In genomic region chr17:42513686-42514085, GRCh38 we compare ENCODE assay signal across 1 cellular context.
TF ChIP-seq lines count a peak whose summit lies in the region.

No MANE protein-coding gene starts in this region.

TF ChIP-seq in IMR-90, 13 proteins besides CTCF, POLR2A, EP300 and RAD21:
- TF ChIP-seq MXI1 (IDR thresholded peaks at IDR 0.05; ENCODE audit: borderline replicate concordance, low read depth, low read length) = no peak
- no peak for TF ChIP-seq CHD1 (IDR thresholded peaks at IDR 0.05; ENCODE audit: low read depth, low read length)
- TF ChIP-seq USF2 (IDR thresholded peaks at IDR 0.05; ENCODE audit: low read depth, low read length) = no peak
- no peak for TF ChIP-seq RFX5 (IDR thresholded peaks at IDR 0.05; ENCODE audit: low read depth, low read length)
- TF ChIP-seq MAZ (IDR thresholded peaks at IDR 0.05; ENCODE audit: borderline replicate concordance, low read depth, low read length) = no peak
- TF ChIP-seq RCOR1 (IDR thresholded peaks at IDR 0.05; ENCODE audit: insufficient replicate concordance, low read length) = no peak
- TF ChIP-seq CEBPB (IDR thresholded peaks at IDR 0.05; ENCODE audit: low read depth, low read length) = no peak
- no peak for TF ChIP-seq FOS (IDR thresholded peaks at IDR 0.05; ENCODE audit: low read depth, low read length)
- TF ChIP-seq SMC3 (IDR thresholded peaks at IDR 0.05; ENCODE audit: low read depth, low read length) = no peak
- TF ChIP-seq MAFK (IDR thresholded peaks at IDR 0.05; ENCODE audit: low read depth, low read length) = no peak
- no peak for TF ChIP-seq NFE2L2 (IDR thresholded peaks at IDR 0.05; ENCODE audit: low read depth, low read length)
- TF ChIP-seq BHLHE40 (IDR thresholded peaks at IDR 0.05; ENCODE audit: low read depth, low read length) = no peak
- TF ChIP-seq ELK1 (IDR thresholded peaks at IDR 0.05; ENCODE audit: borderline replicate concordance, low read depth, low read length) = no peak
